ENCODE assay signal across 17 cellular contexts in genomic region chr16:20380782-20381181, GRCh38. TPM values are rescaled to one million over a fixed set of nuclear protein-coding genes. Genes with fewer than 3 reads are reported as not detected.
DNase-seq lines count a peak whose midpoint lies in the region; ATAC-seq and TF ChIP-seq lines count a peak whose summit lies in the region.
"Had no signal": no experiment of that assay in that cellular context is flagged by ENCODE, and none has a peak within 500 bp of the region (broad histone marks: within the 10 kb centered on the region; RNA-seq: fewer than 3 reads in every experiment).

No MANE protein-coding gene starts in this region.

- WGBS in body of pancreas, 2 donors = 25 to 44% methylated on average over 3 of the region's 3 CpGs

- no peaks in the 10 kb centered on the region for H3K27me3 ChIP-seq in body of pancreas
- H3K27me3 ChIP-seq: BLaER1 treated with 17β-estradiol and CSF1 and Interleukin-3, amounts not matched to agents 10 nM and 100 nM had no signal

- DNase-seq in NCI-H748 (lab: John Stamatoyannopoulos, UW; ENCODE audit: unreplicated experiment) (peak; percentile 20), NCI-H748 treated with DMSO at 0.1 percent for 48 hours (lab: John Stamatoyannopoulos, UW) (no peak), body of pancreas (peak; percentile 56 to 71 (median 62)), mucosa of gallbladder (ENCODE audit: low spot score) (peak; percentile 65)
- no peak for DNase-seq in activated CD4-positive, alpha-beta T cell treated with anti-CD3 and anti-CD28 coated beads for 1 hour
- no peak for DNase-seq in activated CD4-positive, alpha-beta T cell treated with anti-CD3 and anti-CD28 coated beads, Interleukin-2, amount 50 U/mL, for 4 hours
- DNase-seq: ACHN; CD4-positive, CD25-positive, alpha-beta regulatory T cell; DND-41; GDM1; IMR-90 had no signal

- no peaks in the 10 kb centered on the region for H3K9me3 ChIP-seq in body of pancreas
- H3K9me3 ChIP-seq: BLaER1 treated with 17β-estradiol and CSF1 and Interleukin-3, amounts not matched to agents 10 nM and 100 nM; HAP-1 had no signal

- peaks cover 40% of the 10 kb centered on the region for H3K4me1 ChIP-seq in body of pancreas
- H3K4me1 ChIP-seq: HAP-1 had no signal

- no peak for TF ChIP-seq CTCF in body of pancreas (IDR thresholded peaks at IDR 0.05)

- TF ChIP-seq POLR2A in body of pancreas (IDR thresholded peaks at IDR 0.05) = no peak

- H3K4me3 ChIP-seq in body of pancreas = no peak overlapping the region
- H3K4me3 ChIP-seq: BLaER1 treated with 17β-estradiol and CSF1 and Interleukin-3, amounts not matched to agents 10 nM and 100 nM; HAP-1 had no signal

- no peak overlapping the region for H3K27ac ChIP-seq in body of pancreas
- H3K27ac ChIP-seq: BLaER1 treated with 17β-estradiol and CSF1 and Interleukin-3, amounts not matched to agents 10 nM and 100 nM had no signal

- intact Hi-C loops in body of pancreas (cut with DNase I) = no loop called here

- H3K36me3 ChIP-seq in body of pancreas (replicated peaks in 1 of 2; ENCODE audit: insufficient read depth in 1 of 2, low read depth in 2 of 2) = no peaks in the 10 kb centered on the region
- H3K36me3 ChIP-seq: BLaER1 treated with 17β-estradiol and CSF1 and Interleukin-3, amounts not matched to agents 10 nM and 100 nM; HAP-1 had no signal

- ATAC-seq in GM18861 (IDR thresholded peaks at IDR 0.05; ENCODE audit: unreplicated experiment) = peak; percentile 57
- ATAC-seq in body of pancreas = no peak
- no peak for ATAC-seq in GM19455 (IDR thresholded peaks at IDR 0.05; ENCODE audit: unreplicated experiment)

RNA-seq across cellular contexts. Expression of gene PDILT, which starts 23.8 kb away (rescaled TPM):
- total RNA-seq in body of pancreas = not detected
- total RNA-seq in mucosa of gallbladder = not detected
- total RNA-seq: A172; CD4-positive, CD25-positive, alpha-beta regulatory T cell; H1; IMR-90 had no signal

RNA-seq across cellular contexts. Expression of gene UMOD, which starts 28.3 kb away (rescaled TPM):
- total RNA-seq in body of pancreas = 10 to 100 TPM; 12.7 to 31.3 TPM
- 0.60 TPM for total RNA-seq in mucosa of gallbladder
- total RNA-seq: A172; CD4-positive, CD25-positive, alpha-beta regulatory T cell; H1; IMR-90 had no signal

RNA-seq across cellular contexts. Expression of gene ACSM5, which starts 28.6 kb away (rescaled TPM):
- total RNA-seq in body of pancreas (10 to 100 TPM in 1 of 2 donors, 1 to 10 TPM in 1; 2.3 to 11.5 TPM), mucosa of gallbladder (2.6 TPM)
- total RNA-seq: A172; CD4-positive, CD25-positive, alpha-beta regulatory T cell; H1; IMR-90 had no signal

RNA-seq across cellular contexts. Expression of gene GP2, which starts 53.5 kb away (rescaled TPM):
- total RNA-seq in body of pancreas = over 10,000 TPM; 12,053 to 14,662 TPM
- 558 TPM for total RNA-seq in mucosa of gallbladder
- total RNA-seq: A172; CD4-positive, CD25-positive, alpha-beta regulatory T cell; H1; IMR-90 had no signal

Comparison
In these comparisons a context has a peak if more than half of its experiments do, and no peak if none do; other contexts are left out.
1. DNase-seq: peak in NCI-H748 (single experiment), body of pancreas (4 of 4) and mucosa of gallbladder (single experiment); none in NCI-H748 treated with DMSO at 0.1 percent for 48 hours (single experiment), activated CD4-positive, alpha-beta T cell treated with anti-CD3 and anti-CD28 coated beads for 1 hour (single experiment) and activated CD4-positive, alpha-beta T cell treated with anti-CD3 and anti-CD28 coated beads, Interleukin-2, amount 50 U/mL, for 4 hours (0 of 2).